21 cellular contexts compared by ENCODE assay signal in the genomic region with DNA sequence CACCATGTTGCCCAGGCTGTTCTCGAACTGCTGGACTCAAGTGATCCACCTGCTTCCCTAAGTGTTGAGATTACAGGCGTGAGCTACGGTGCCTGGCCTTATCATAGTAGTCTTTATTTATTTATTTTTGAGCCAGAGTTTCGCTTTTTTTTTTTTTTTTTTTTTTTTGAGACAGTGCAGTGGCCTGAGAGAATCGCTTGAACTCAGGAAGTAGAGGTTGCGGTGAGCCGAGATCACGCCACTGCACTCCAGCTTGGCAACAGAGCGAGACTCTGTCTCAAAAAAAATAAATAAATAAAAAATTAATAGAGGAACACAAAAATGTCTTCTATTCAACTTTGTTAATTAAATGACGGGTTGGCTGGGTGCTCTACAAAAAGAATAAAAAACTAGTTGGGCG. TPM values are rescaled to one million over a fixed set of nuclear protein-coding genes. Genes with fewer than 3 reads are reported as not detected.
DNase-seq lines count a peak whose midpoint lies in the region; ATAC-seq and TF ChIP-seq lines count a peak whose summit lies in the region.
"Had no signal": no experiment of that assay in that cellular context is flagged by ENCODE, and none has a peak within 500 bp of the region (broad histone marks: within the 10 kb centered on the region; RNA-seq: fewer than 3 reads in every experiment).

No MANE protein-coding gene starts in this region.

- intact Hi-C loops in prostate gland (cut with DNase I): no loop called here

- H3K4me1 Mint-ChIP-seq in activated T-cell treated with anti-CD3 and anti-CD28 coated beads, Interleukin-2, amount 50 U/mL, for 4 hours (ENCODE audit: low read depth): peaks cover 54% of the 10 kb centered on the region
- H3K4me1 Mint-ChIP-seq in WTC11: 0 out of 2 replicates have a peak, but pooled peaks cover 13% of the 10 kb centered on the region
- H3K4me1 Mint-ChIP-seq in effector memory CD8-positive, alpha-beta T cell (ENCODE audit: low read depth in 2 of 2): peaks cover 29 to 51% of the 10 kb centered on the region in 2 donors

- no peak for DNase-seq in activated T-cell treated with anti-CD3 and anti-CD28 coated beads, Interleukin-2, amount 50 U/mL, for 4 hours
- DNase-seq in activated T-cell treated with anti-CD3 and anti-CD28 coated beads for 4 hours: no peak
- no peak for DNase-seq in WTC11 (ENCODE audit: low spot score)
- no peak for DNase-seq in effector memory CD8-positive, alpha-beta T cell
- no peak for DNase-seq in prostate gland (ENCODE audit: low spot score)
- DNase-seq in A172 (ENCODE audit: low spot score): no peak
- DNase-seq: ACHN, DMS79 treated with DMSO at 0.1 percent for 48 hours, hippocampal formation, mammary epithelial cell, NCI-H1436, NCI-H2227 treated with DMSO at 0.1 percent for 48 hours, PC-3, spleen, tibial artery had no signal

- TF ChIP-seq CTCF in WTC11 (IDR thresholded peaks at IDR 0.05): no peak
- no peak for TF ChIP-seq CTCF in prostate gland (IDR thresholded peaks at IDR 0.05)

- H3K4me1 ChIP-seq in prostate gland (replicated peaks): peaks cover 2% of the 10 kb centered on the region
- H3K4me1 ChIP-seq: ascending aorta had no signal

- H3K27me3 Mint-ChIP-seq in activated T-cell treated with anti-CD3 and anti-CD28 coated beads, Interleukin-2, amount 50 U/mL, for 4 hours (ENCODE audit: low read depth): no peaks in the 10 kb centered on the region
- no peaks in the 10 kb centered on the region for H3K27me3 Mint-ChIP-seq in WTC11 (ENCODE audit: low read depth)
- H3K27me3 Mint-ChIP-seq in effector memory CD8-positive, alpha-beta T cell: no peaks in the 10 kb centered on the region

- 59% methylated on average over 11 of the region's 11 CpGs for WGBS in prostate gland

- no peaks in the 10 kb centered on the region for H3K9me3 Mint-ChIP-seq in activated T-cell treated with anti-CD3 and anti-CD28 coated beads, Interleukin-2, amount 50 U/mL, for 4 hours
- H3K9me3 Mint-ChIP-seq in WTC11: peaks cover 7% of the 10 kb centered on the region
- H3K9me3 Mint-ChIP-seq in effector memory CD8-positive, alpha-beta T cell: no peaks in the 10 kb centered on the region
- H3K9me3 Mint-ChIP-seq: activated T-helper 1 cell treated with anti-CD3 and anti-CD28 coated beads, Interleukin-12 subunit alpha, Interleukin-12 subunit beta, Interleukin-2, Interleukin-4 antibody, amounts not matched to agents 30 ng/mL and 10 ng/mL and 1 ng/mL, durations not matched to agents 14 hours and 24 hours and 36 hours had no signal

- CTCF ChIA-PET in WTC11 (lab: Charles Lee): interaction anchor here (0.6 kb wide), 1 partner anchor 112 kb away, joined by 3 read pairs; no protein-coding TSS in a partner anchor

- TF ChIP-seq POLR2A in prostate gland (IDR thresholded peaks at IDR 0.05): no peak

- no peaks in the 10 kb centered on the region for H3K9me3 ChIP-seq in prostate gland
- H3K9me3 ChIP-seq: ascending aorta, spleen, tibial artery had no signal

- no peak overlapping the region for H3K4me3 ChIP-seq in prostate gland
- H3K4me3 ChIP-seq: ascending aorta, spleen, tibial artery had no signal

- peak overlapping the region; percentile 12; the same call in 1 of the 2 replicates for H3K27ac Mint-ChIP-seq in WTC11
- peak overlapping the region; percentile 20 to 44 for H3K27ac Mint-ChIP-seq in effector memory CD8-positive, alpha-beta T cell
- H3K27ac Mint-ChIP-seq: activated T-helper 1 cell treated with anti-CD3 and anti-CD28 coated beads, Interleukin-12 subunit alpha, Interleukin-12 subunit beta, Interleukin-2, Interleukin-4 antibody, amounts not matched to agents 30 ng/mL and 10 ng/mL and 1 ng/mL, durations not matched to agents 14 hours and 24 hours and 36 hours had no signal

- peak overlapping the region; percentile 57 to 76 for H3K27ac ChIP-seq in prostate gland
- H3K27ac ChIP-seq: ascending aorta, spleen, tibial artery had no signal

- H3K36me3 Mint-ChIP-seq in activated T-cell treated with anti-CD3 and anti-CD28 coated beads, Interleukin-2, amount 50 U/mL, for 4 hours (ENCODE audit: insufficient read depth): peaks cover 43% of the 10 kb centered on the region
- peaks cover 78% of the 10 kb centered on the region for H3K36me3 Mint-ChIP-seq in WTC11
- H3K36me3 Mint-ChIP-seq in effector memory CD8-positive, alpha-beta T cell (ENCODE audit: insufficient read depth): peaks cover 97% of the 10 kb centered on the region

- peaks cover 0 to 10% of the 10 kb centered on the region in 2 donors for H3K36me3 ChIP-seq in prostate gland

- ATAC-seq in activated T-cell treated with anti-CD3 and anti-CD28 coated beads, Interleukin-2, amount 50 U/mL, for 4 hours: no peak
- ATAC-seq in WTC11 (no peak), HG03045 (IDR thresholded peaks at IDR 0.05; ENCODE audit: unreplicated experiment) (no peak), HG02870 (IDR thresholded peaks at IDR 0.05; ENCODE audit: unreplicated experiment) (no peak)
- ATAC-seq in effector memory CD8-positive, alpha-beta T cell (replicated peaks): peak; percentile 80
- ATAC-seq: PC-3 had no signal

- POLR2A ChIA-PET in WTC11 (lab: Charles Lee): interaction anchor here (0.6 to 0.7 kb wide), 2 partner anchors 16 to 160 kb away, joined by 3 to 4 read pairs; no protein-coding TSS in a partner anchor

- no peaks in the 10 kb centered on the region for H3K27me3 ChIP-seq in prostate gland (replicated peaks; ENCODE audit: insufficient read depth)
- H3K27me3 ChIP-seq: ascending aorta, spleen, tibial artery had no signal

- H3K4me3 Mint-ChIP-seq in activated T-cell treated with anti-CD3 and anti-CD28 coated beads, Interleukin-2, amount 50 U/mL, for 4 hours: peak overlapping the region; percentile 11
- no peak overlapping the region for H3K4me3 Mint-ChIP-seq in WTC11
- H3K4me3 Mint-ChIP-seq in effector memory CD8-positive, alpha-beta T cell: peak overlapping the region in 1 of 2 donors; percentile 33
- H3K4me3 Mint-ChIP-seq: CD14-positive monocyte had no signal

TF ChIP-seq in WTC11, 78 proteins besides CTCF, POLR2A, EP300 and RAD21 (continues in another document):
- TF ChIP-seq MYBL2 (CRISPR knock-in tag; IDR thresholded peaks at IDR 0.05): no peak
- no peak for TF ChIP-seq NFYB (CRISPR knock-in tag; conservative IDR thresholded peaks at IDR 0.05; ENCODE audit: low read depth)
- TF ChIP-seq, protein P1, sequence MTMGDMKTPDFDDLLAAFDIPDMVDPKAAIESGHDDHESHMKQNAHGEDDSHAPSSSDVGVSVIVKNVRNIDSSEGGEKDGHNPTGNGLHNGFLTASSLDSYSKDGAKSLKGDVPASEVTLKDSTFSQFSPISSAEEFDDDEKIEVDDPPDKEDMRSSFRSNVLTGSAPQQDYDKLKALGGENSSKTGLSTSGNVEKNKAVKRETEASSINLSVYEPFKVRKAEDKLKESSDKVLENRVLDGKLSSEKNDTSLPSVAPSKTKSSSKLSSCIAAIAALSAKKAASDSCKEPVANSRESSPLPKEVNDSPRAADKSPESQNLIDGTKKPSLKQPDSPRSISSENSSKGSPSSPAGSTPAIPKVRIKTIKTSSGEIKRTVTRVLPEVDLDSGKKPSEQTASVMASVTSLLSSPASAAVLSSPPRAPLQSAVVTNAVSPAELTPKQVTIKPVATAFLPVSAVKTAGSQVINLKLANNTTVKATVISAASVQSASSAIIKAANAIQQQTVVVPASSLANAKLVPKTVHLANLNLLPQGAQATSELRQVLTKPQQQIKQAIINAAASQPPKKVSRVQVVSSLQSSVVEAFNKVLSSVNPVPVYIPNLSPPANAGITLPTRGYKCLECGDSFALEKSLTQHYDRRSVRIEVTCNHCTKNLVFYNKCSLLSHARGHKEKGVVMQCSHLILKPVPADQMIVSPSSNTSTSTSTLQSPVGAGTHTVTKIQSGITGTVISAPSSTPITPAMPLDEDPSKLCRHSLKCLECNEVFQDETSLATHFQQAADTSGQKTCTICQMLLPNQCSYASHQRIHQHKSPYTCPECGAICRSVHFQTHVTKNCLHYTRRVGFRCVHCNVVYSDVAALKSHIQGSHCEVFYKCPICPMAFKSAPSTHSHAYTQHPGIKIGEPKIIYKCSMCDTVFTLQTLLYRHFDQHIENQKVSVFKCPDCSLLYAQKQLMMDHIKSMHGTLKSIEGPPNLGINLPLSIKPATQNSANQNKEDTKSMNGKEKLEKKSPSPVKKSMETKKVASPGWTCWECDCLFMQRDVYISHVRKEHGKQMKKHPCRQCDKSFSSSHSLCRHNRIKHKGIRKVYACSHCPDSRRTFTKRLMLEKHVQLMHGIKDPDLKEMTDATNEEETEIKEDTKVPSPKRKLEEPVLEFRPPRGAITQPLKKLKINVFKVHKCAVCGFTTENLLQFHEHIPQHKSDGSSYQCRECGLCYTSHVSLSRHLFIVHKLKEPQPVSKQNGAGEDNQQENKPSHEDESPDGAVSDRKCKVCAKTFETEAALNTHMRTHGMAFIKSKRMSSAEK (CRISPR knock-in tag; IDR thresholded peaks at IDR 0.05; ENCODE audit: borderline replicate concordance): no peak
- no peak for TF ChIP-seq CREB1 (CRISPR knock-in tag; IDR thresholded peaks at IDR 0.05)

RNA-seq across cellular contexts. Expression of gene MAPRE1, which starts 12.9 kb away (rescaled TPM):
- 100 to 1,000 TPM; 162 to 177 (median 169) TPM for total RNA-seq in activated T-cell treated with anti-CD3 and anti-CD28 coated beads, Interleukin-2, amount 50 U/mL, for 4 hours
- total RNA-seq in WTC11 (2021) (154 to 159 TPM (median 155 TPM) in 3 replicates), prostate gland (100 to 1,000 TPM in 1 of 2 donors, 10 to 100 TPM in 1; 65.4 to 136 TPM)
- 227 and 239 TPM in 2 replicates for total RNA-seq in A172 (2014; rRNA removed; shearing (Covaris generic))

RNA-seq across cellular contexts. Expression of gene EFCAB8, which starts 26.1 kb away (rescaled TPM):
- under 1 TPM; 0.25 to 0.40 (median 0.38) TPM for total RNA-seq in activated T-cell treated with anti-CD3 and anti-CD28 coated beads, Interleukin-2, amount 50 U/mL, for 4 hours
- 0.17 to 0.55 TPM (median 0.32 TPM) in 3 replicates for total RNA-seq in WTC11 (2021)
- total RNA-seq in prostate gland: 1 to 10 TPM in 1 of 2 donors, under 1 TPM in 1; 0.87 to 1.8 TPM
- not detected in 2 replicates for total RNA-seq in A172 (2014; rRNA removed; shearing (Covaris generic))
- total RNA-seq: ascending aorta, cerebellum, PC-3 had no signal
